8 cellular contexts compared by ENCODE assay signal in genomic region chr4:48483006-48483776, GRCh38. TPM values are rescaled to one million over a fixed set of nuclear protein-coding genes. Genes with fewer than 3 reads are reported as not detected.
DNase-seq lines count a peak whose midpoint lies in the region; ATAC-seq and TF ChIP-seq lines count a peak whose summit lies in the region.

TSS of gene SLC10A4 (plus strand) at chr4:48483343. CDS start at chr4:48483562, 219 bp downstream.

- H3K4me1 ChIP-seq in HAP-1 (peaks cover 4% of the 10 kb centered on the region; the same call in 1 of the 2 replicates), esophagus squamous epithelium (peaks cover 0 to 17% (median 0%) of the 10 kb centered on the region in 3 donors)

- in situ Hi-C loops in HAP-1 (cut with MboI; ENCODE audit: low sequenced_read_pairs): no loop called here

- H3K27me3 ChIP-seq in HAP-1 (ENCODE audit: low read depth) (no peaks in the 10 kb centered on the region), esophagus squamous epithelium (peaks cover 10 to 78% (median 17%) of the 10 kb centered on the region in 4 donors)

- TF ChIP-seq CTCF in esophagus squamous epithelium (IDR thresholded peaks at IDR 0.05): no peak

- intact Hi-C loops in esophagus squamous epithelium (cut with DNase I): no loop called here

- H3K36me3 ChIP-seq in HAP-1 (replicated peaks) (peaks cover 9% of the 10 kb centered on the region), esophagus squamous epithelium (no peaks in the 10 kb centered on the region)

- ATAC-seq in GM21515 (IDR thresholded peaks at IDR 0.05; ENCODE audit: unreplicated experiment) (no peak), HG03457 (IDR thresholded peaks at IDR 0.05; ENCODE audit: unreplicated experiment) (no peak)

- peak; percentile 15 for DNase-seq in CD1c-positive myeloid dendritic cell (ENCODE audit: extremely low spot score)
- DNase-seq in HAP-1 (ENCODE audit: low spot score in 2 of 2): peak; percentile 83 to 84
- peak; percentile 62 for DNase-seq in T1000 (lab: John Stamatoyannopoulos, UW)
- DNase-seq in esophagus squamous epithelium (lab: John Stamatoyannopoulos, UW): no peak
- no peak for DNase-seq in skeletal muscle cell (ENCODE audit: low read depth)
- DNase-seq in NCI-H524 treated with DMSO at 0.1 percent for 48 hours (lab: John Stamatoyannopoulos, UW): no peak

- 16 to 17% methylated on average over 1 to 6 of the region's 85 CpGs for WGBS in esophagus squamous epithelium, 2 donors

- H3K9me3 ChIP-seq in HAP-1 (no peaks in the 10 kb centered on the region), esophagus squamous epithelium (no peaks in the 10 kb centered on the region)

- TF ChIP-seq POLR2A in esophagus squamous epithelium (IDR thresholded peaks at IDR 0.05): no peak

- H3K4me3 ChIP-seq in HAP-1: peak within 1 kb of the TSS; percentile 47
- peak within 1 kb of the TSS; percentile 19 to 64 (median 36) for H3K4me3 ChIP-seq in esophagus squamous epithelium
- H3K4me3 ChIP-seq in skeletal muscle cell (ENCODE audit: low read depth, low read length): peak within 1 kb of the TSS; percentile 23

- H3K27ac ChIP-seq in esophagus squamous epithelium: no peak within 1 kb of the TSS

RNA-seq across cellular contexts. Expression of gene SLC10A4, which starts in this region (rescaled TPM):
- total RNA-seq in esophagus squamous epithelium: under 1 TPM in 1 of 4 donors, not detected in 3; 0.38 TPM

Comparison
In these comparisons a context has a peak if more than half of its experiments do, and no peak if none do; other contexts are left out.
1. DNase-seq: peak in CD1c-positive myeloid dendritic cell (single experiment), HAP-1 (2 of 2) and T1000 (single experiment); none in esophagus squamous epithelium (single experiment), skeletal muscle cell (single experiment) and NCI-H524 treated with DMSO at 0.1 percent for 48 hours (single experiment).
2. Peak in every context shown above with its lines, with median percentiles within 50 percentile points of each other: H3K4me3 ChIP-seq.